ENCODE assay signal across 8 cellular contexts in genomic region chr1:160837558-160838205, GRCh38.
A peak's percentile ranks its signal among the peaks of the same experiment; 100 is the strongest.
DNase-seq lines count a peak whose midpoint lies in the region; ATAC-seq, FAIRE-seq and TF ChIP-seq lines count a peak whose summit lies in the region.

No MANE protein-coding gene starts in this region.

- H3K27ac ChIP-seq in coronary artery: peak overlapping the region; percentile 52 to 90

- peak; percentile 77 for ATAC-seq in GM19397 (IDR thresholded peaks at IDR 0.05; ENCODE audit: unreplicated experiment)
- peak; percentile 83 for ATAC-seq in HG03460 (IDR thresholded peaks at IDR 0.05; ENCODE audit: unreplicated experiment)

- FAIRE-seq in D721Med (lab: Jason Lieb, UNC): no peak

- TF ChIP-seq CTCF in coronary artery (IDR thresholded peaks at IDR 0.05) (no peak), D721Med (IDR thresholded peaks at IDR 0.05; ENCODE audit: insufficient read depth, missing control alignments) (no peak)

- no peak overlapping the region for H3K4me3 ChIP-seq in coronary artery

- DNase-seq in CMK (ENCODE audit: low read depth): peak; percentile 87
- peak; percentile 19 to 84 (median 60) for DNase-seq in activated CD4-positive, CD25-positive, alpha-beta regulatory T cell (lab: John Stamatoyannopoulos, UW)
- DNase-seq in coronary artery (ENCODE audit: low spot score): peak; percentile 71
- peak; percentile 58 for DNase-seq in stimulated activated CD4-positive, alpha-beta T cell treated with anti-CD3 and anti-CD28 coated beads, Interleukin-12 subunit alpha, Interleukin-12 subunit beta, amount 100 ng/mL, for 4 hours
- DNase-seq in DMS 273 (lab: John Stamatoyannopoulos, UW; ENCODE audit: unreplicated experiment): no peak
- no peak for DNase-seq in D721Med (ENCODE audit: insufficient read length, low spot score)

Comparison
In these comparisons a context has a peak if more than half of its experiments do, and no peak if none do; other contexts are left out.
1. DNase-seq: peak in CMK (single experiment), activated CD4-positive, CD25-positive, alpha-beta regulatory T cell (4 of 4), coronary artery (single experiment) and stimulated activated CD4-positive, alpha-beta T cell treated with anti-CD3 and anti-CD28 coated beads, Interleukin-12 subunit alpha, Interleukin-12 subunit beta, amount 100 ng/mL, for 4 hours (single experiment); none in DMS 273 (single experiment) and D721Med (single experiment).